In genomic region chr2:196431957-196432356, GRCh38 we compare ENCODE assay signal across 8 cellular contexts.
A peak's percentile ranks its signal among the peaks of the same experiment; 100 is the strongest.
DNase-seq lines count a peak whose midpoint lies in the region; ATAC-seq, FAIRE-seq and TF ChIP-seq lines count a peak whose summit lies in the region.

No MANE protein-coding gene starts in this region.

- H3K4me1 Mint-ChIP-seq in effector memory CD8-positive, alpha-beta T cell (ENCODE audit: low read depth in 2 of 2): no peaks in the 10 kb centered on the region

- no peaks in the 10 kb centered on the region for H3K9me3 ChIP-seq in HepG2 (ENCODE audit: low read length)
- no peaks in the 10 kb centered on the region for H3K9me3 ChIP-seq in right lobe of liver
- H3K9me3 ChIP-seq in OCI-LY3 (ENCODE audit: insufficient read depth, low read length): peaks cover 12% of the 10 kb centered on the region; the same call in 1 of the 2 replicates

- FAIRE-seq in HepG2 (lab: Jason Lieb, UNC): peak; percentile 63
- FAIRE-seq in urothelium cell line (lab: Jason Lieb, UNC): no peak

- H3K9ac ChIP-seq in HepG2 (ENCODE audit: insufficient read depth, low read depth, low read length): no peak overlapping the region
- no peak overlapping the region for H3K9ac ChIP-seq in OCI-LY3 (ENCODE audit: low read length)

- POLR2A ChIA-PET in HepG2 (lab: Yijun Ruan, JAX): no interaction called here

- H4K20me1 ChIP-seq in HepG2 (ENCODE audit: insufficient read depth, low read length) (no peaks in the 10 kb centered on the region), OCI-LY3 (ENCODE audit: insufficient read depth, low read length) (no peaks in the 10 kb centered on the region)

- no peak overlapping the region for H3K4me3 ChIP-seq in HepG2 (replicated peaks in 1 of 3; ENCODE audit: insufficient read depth in 1 of 3, low read depth in 2 of 3, low read length in 3 of 3)
- H3K4me3 ChIP-seq in right lobe of liver: no peak overlapping the region
- H3K4me3 ChIP-seq in OCI-LY3 (ENCODE audit: low read length): no peak overlapping the region
- H3K4me3 ChIP-seq in fibroblast of pulmonary artery (replicated peaks; ENCODE audit: low read depth, low read length): no peak overlapping the region

- peak; percentile 29 for DNase-seq in HepG2 (ENCODE audit: low spot score)
- DNase-seq in right lobe of liver: no peak
- DNase-seq in fibroblast of pulmonary artery (ENCODE audit: low read depth): peak; percentile 26
- DNase-seq in urothelium cell line (ENCODE audit: low spot score): peak; percentile 11
- DNase-seq in effector memory CD8-positive, alpha-beta T cell: no peak
- DNase-seq in NCI-H526 (lab: John Stamatoyannopoulos, UW): no peak
- no peak for DNase-seq in foreskin melanocyte

- H3K79me2 ChIP-seq in HepG2 (ENCODE audit: insufficient read depth, low read length) (no peaks in the 10 kb centered on the region), OCI-LY3 (ENCODE audit: low read length) (no peaks in the 10 kb centered on the region)

- CTCF ChIA-PET in HepG2 (lab: Yijun Ruan, JAX; ENCODE audit: low intra/inter-chr PET ratio, low total read pairs): no interaction called here

- peak; percentile 45; the same call in 1 of the 2 replicates for TF ChIP-seq CTCF in HepG2 (CRISPR knock-in tag; IDR thresholded peaks at IDR 0.05)
- peak in 1 of 4 donors; percentile 16 for TF ChIP-seq CTCF in right lobe of liver (IDR thresholded peaks at IDR 0.05)
- TF ChIP-seq CTCF in OCI-LY3 (IDR thresholded peaks at IDR 0.05; ENCODE audit: low read depth, low read length): peak; percentile 36
- TF ChIP-seq CTCF in fibroblast of pulmonary artery (IDR thresholded peaks at IDR 0.05; ENCODE audit: low read length, missing control alignments): peak; percentile 49

- peak; percentile 81 for ATAC-seq in HepG2
- no peak for ATAC-seq in right lobe of liver
- ATAC-seq in effector memory CD8-positive, alpha-beta T cell (replicated peaks): no peak

- H3K4me1 ChIP-seq in HepG2 (ENCODE audit: insufficient read depth, low read length): no peaks in the 10 kb centered on the region
- no peaks in the 10 kb centered on the region for H3K4me1 ChIP-seq in right lobe of liver
- H3K4me1 ChIP-seq in OCI-LY3 (ENCODE audit: low read length): peaks cover 37% of the 10 kb centered on the region

- no peaks in the 10 kb centered on the region for H3K9me3 Mint-ChIP-seq in effector memory CD8-positive, alpha-beta T cell

- no TSS peak for BruUV-seq in HepG2 (replicated peaks; lab: Mats Ljungman, UMichigan)

- 28% methylated on average over 4 of the region's 4 CpGs for WGBS in HepG2 (ENCODE audit: low lambda C conversion rate)
- 55% methylated on average over 4 of the region's 4 CpGs for WGBS in right lobe of liver (ENCODE audit: insufficient coverage, low coverage, low lambda C conversion rate, missing lambda C conversion rate)

- no peak overlapping the region for H3K4me3 Mint-ChIP-seq in effector memory CD8-positive, alpha-beta T cell

- no peaks in the 10 kb centered on the region for H3K36me3 Mint-ChIP-seq in effector memory CD8-positive, alpha-beta T cell (ENCODE audit: insufficient read depth)

- H3K27ac Mint-ChIP-seq in effector memory CD8-positive, alpha-beta T cell: no peak overlapping the region

- in situ Hi-C loops in HepG2 (cut with HindIII; ENCODE audit: extremely low pct_ligation_motif_present, low pct_unique_long_range_greater_than_20kb): no loop called here

- H3K36me3 ChIP-seq in HepG2 (replicated peaks in 1 of 2; ENCODE audit: control insufficient read depth in 1 of 2, insufficient read depth in 2 of 2, low read length in 2 of 2): no peaks in the 10 kb centered on the region
- no peaks in the 10 kb centered on the region for H3K36me3 ChIP-seq in right lobe of liver
- H3K36me3 ChIP-seq in OCI-LY3 (replicated peaks; ENCODE audit: low read depth, low read length): peaks cover 20% of the 10 kb centered on the region

- no peak for TF ChIP-seq RAD21 in HepG2 (CRISPR knock-in tag; IDR thresholded peaks at IDR 0.05)

- H3K27me3 Mint-ChIP-seq in effector memory CD8-positive, alpha-beta T cell: peaks cover 32 to 36% of the 10 kb centered on the region in 2 donors

- H3K27ac ChIP-seq in HepG2 (ENCODE audit: extremely low read length, insufficient read depth, low read length) (no peak overlapping the region), right lobe of liver (no peak overlapping the region), OCI-LY3 (ENCODE audit: low read length) (no peak overlapping the region)

- intact Hi-C loops in HepG2 (cut with micrococcal nuclease; ENCODE audit: unreplicated experiment) (loop anchor here (5.0 kb wide), 1 partner anchor 325 kb away; no protein-coding TSS in a partner anchor), right lobe of liver (cut with DNase I) (no loop called here)

- TF ChIP-seq EP300 in HepG2 (IDR thresholded peaks at IDR 0.05; ENCODE audit: low read depth in 2 of 2, low read length in 2 of 2) (no peak), HepG2 (CRISPR knock-in tag; IDR thresholded peaks at IDR 0.05; ENCODE audit: borderline replicate concordance) (no peak)

- H3K27me3 ChIP-seq in HepG2 (ENCODE audit: control insufficient read depth in 1 of 2, insufficient read depth in 2 of 2, low read length in 2 of 2) (no peaks in the 10 kb centered on the region), right lobe of liver (no peaks in the 10 kb centered on the region), OCI-LY3 (ENCODE audit: low read depth, low read length) (no peaks in the 10 kb centered on the region)

- no peak for TF ChIP-seq POLR2A in HepG2 (IDR thresholded peaks at IDR 0.05; ENCODE audit: insufficient read depth in 1 of 2, low read depth in 2 of 2, low read length in 2 of 2)
- TF ChIP-seq POLR2A in right lobe of liver (IDR thresholded peaks at IDR 0.05): no peak

- no peak overlapping the region for H2AFZ ChIP-seq in HepG2 (ENCODE audit: low read length)
- no peak overlapping the region for H2AFZ ChIP-seq in OCI-LY3 (ENCODE audit: low read depth, low read length)

- H3K4me2 ChIP-seq in HepG2 (ENCODE audit: low read depth, low read length): no peak overlapping the region
- H3K4me2 ChIP-seq in OCI-LY3 (ENCODE audit: low read length): no peak overlapping the region

TF ChIP-seq in HepG2, 621 proteins besides CTCF, POLR2A, EP300 and RAD21:
- peak; percentile 39 for TF ChIP-seq STAG1 (CRISPR knock-in tag; IDR thresholded peaks at IDR 0.05)
- no peak for TF ChIP-seq ZNF34 (CRISPR knock-in tag; IDR thresholded peaks at IDR 0.05; ENCODE audit: borderline replicate concordance)

Comparison
In these comparisons a context has a peak if more than half of its experiments do, and no peak if none do; other contexts are left out.
1. DNase-seq: peak in HepG2 (single experiment), fibroblast of pulmonary artery (single experiment) and urothelium cell line (single experiment); none in right lobe of liver (0 of 3), effector memory CD8-positive, alpha-beta T cell (0 of 3), NCI-H526 (0 of 2) and foreskin melanocyte (single experiment).